ENCODE assay signal across 19 cellular contexts in genomic region chr5:28284788-28285187, GRCh38.
"Had no signal": no experiment of that assay in that cellular context is flagged by ENCODE, and none has a peak within 500 bp of the region (broad histone marks: within the 10 kb centered on the region; RNA-seq: fewer than 3 reads in every experiment).

No MANE protein-coding gene starts in this region.

- H3K36me3 ChIP-seq: SJSA1 had no signal

- H3K36me3 Mint-ChIP-seq: T-cell had no signal

- H3K27me3 Mint-ChIP-seq: T-cell had no signal

- H3K4me1 Mint-ChIP-seq: T-cell had no signal

- ATAC-seq: T-cell had no signal

- DNase-seq: MM.1S, NCI-H1092 treated with DMSO at 0.1 percent for 48 hours, NCI-H1436, NCI-H1694 treated with DMSO at 0.1 percent for 48 hours, NCI-H1930, NCI-H2081, NCI-H2107, NCI-H2227 treated with DMSO at 0.1 percent for 48 hours, NCI-H524, NCI-H526 treated with DMSO at 0.1 percent for 48 hours, NCI-H748 treated with DMSO at 0.1 percent for 48 hours, Right ventricle myocardium superior, RPMI8226, SIG-M5, T-cell had no signal

- H3K4me1 ChIP-seq: SJSA1 had no signal

- H3K4me3 ChIP-seq: SJSA1, SK-N-MC had no signal

- H3K27ac Mint-ChIP-seq: T-cell had no signal

- H3K27ac ChIP-seq: KMS-11, SJSA1, SK-N-MC had no signal

- FAIRE-seq: RCC 7860 had no signal

- H3K27me3 ChIP-seq: SJSA1 had no signal

- H3K4me3 Mint-ChIP-seq: T-cell had no signal

- H3K4me2 ChIP-seq: KMS-11 had no signal

- H3K9ac ChIP-seq: KMS-11 had no signal

- H3K9me3 ChIP-seq: SJSA1 had no signal
